23 cellular contexts compared by ENCODE assay signal in the genomic region with DNA sequence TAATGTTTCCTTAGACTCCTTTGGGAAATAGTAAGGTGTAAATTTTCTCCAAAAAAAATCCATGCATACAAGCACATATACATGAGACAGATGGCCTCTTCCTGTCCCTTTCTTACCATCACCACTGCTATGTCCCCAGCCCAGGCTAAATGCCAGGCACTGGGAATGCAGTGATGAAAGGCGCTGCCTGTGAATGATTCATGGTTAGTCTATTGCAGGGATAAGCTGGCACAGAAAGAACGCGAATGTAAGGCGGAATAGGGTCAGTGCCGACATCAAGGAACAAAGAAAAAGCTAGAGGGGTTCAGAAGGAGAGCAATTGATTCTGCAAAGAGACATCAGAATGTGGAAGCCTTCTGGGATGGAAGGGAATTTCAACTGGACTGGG. TPM values are rescaled to one million over a fixed set of nuclear protein-coding genes. Genes with fewer than 3 reads are reported as not detected.
DNase-seq lines count a peak whose midpoint lies in the region; ATAC-seq and TF ChIP-seq lines count a peak whose summit lies in the region.
"Had no signal": no experiment of that assay in that cellular context is flagged by ENCODE, and none has a peak within 500 bp of the region (broad histone marks: within the 10 kb centered on the region; RNA-seq: fewer than 3 reads in every experiment).

No MANE protein-coding gene starts in this region.

- TF ChIP-seq CTCF in Panc1 (IDR thresholded peaks at IDR 0.05) = no peak
- no peak for TF ChIP-seq CTCF in retinal pigment epithelial cell (conservative IDR thresholded peaks at IDR 0.05; ENCODE audit: low read depth, low read length)

- H3K27ac ChIP-seq in Panc1 (ENCODE audit: low read length) = no peak overlapping the region
- H3K27ac ChIP-seq: dorsolateral prefrontal cortex, hepatocyte, ovary had no signal

- peaks cover 62% of the 10 kb centered on the region for H3K27me3 Mint-ChIP-seq in activated T-cell treated with anti-CD3 and anti-CD28 coated beads, Interleukin-2, amount 50 U/mL, for 72 hours (ENCODE audit: low read depth)

- H3K4me1 Mint-ChIP-seq in activated T-cell treated with anti-CD3 and anti-CD28 coated beads, Interleukin-2, amount 50 U/mL, for 72 hours (ENCODE audit: low read depth) = peaks cover 12% of the 10 kb centered on the region

- ATAC-seq in Panc1 (peak; percentile 68; the same call in 1 of the 2 replicates), GM19397 (IDR thresholded peaks at IDR 0.05; ENCODE audit: unreplicated experiment) (no peak)
- ATAC-seq in activated T-cell treated with anti-CD3 and anti-CD28 coated beads, Interleukin-2, amount 50 U/mL, for 72 hours (replicated peaks in 1 of 2) = no peak
- ATAC-seq: activated CD8-positive, alpha-beta T cell treated with anti-CD3 and anti-CD28 coated beads, Interleukin-2, amount 10 ng/mL, durations not matched to agents 7 days and 5 days had no signal

- intact Hi-C loops in Panc1 (cut with micrococcal nuclease; ENCODE audit: unreplicated experiment) = no loop called here

- H3K4me1 ChIP-seq in Panc1 (ENCODE audit: control insufficient read depth, insufficient read depth, low read length) = no peaks in the 10 kb centered on the region
- H3K4me1 ChIP-seq: BE2C had no signal

- H3K9me3 ChIP-seq in Panc1 (ENCODE audit: control insufficient read depth, insufficient read depth, low read depth, low read length) = no peaks in the 10 kb centered on the region
- H3K9me3 ChIP-seq: BE2C, ovary had no signal

- in situ Hi-C loops in G401 (cut with HindIII; ENCODE audit: low sequenced_read_pairs) (no loop called here), Panc1 (cut with HindIII; ENCODE audit: low pct_unique_long_range_greater_than_20kb, low sequenced_read_pairs) (no loop called here)

- CTCF ChIA-PET in Panc1 (lab: Charles Lee) = no interaction called here

- peaks cover 3% of the 10 kb centered on the region; the same call in 1 of the 2 replicates for H3K27me3 ChIP-seq in Panc1 (ENCODE audit: control insufficient read depth, insufficient read depth, low read length)
- H3K27me3 ChIP-seq: dorsolateral prefrontal cortex, ovary had no signal

- DNase-seq in G401 (ENCODE audit: low spot score) (peak; percentile 65), Panc1 (ENCODE audit: low read depth, low spot score) (no peak), fibroblast of gingiva (ENCODE audit: low read depth) (peak; percentile 22), retinal pigment epithelial cell (ENCODE audit: low read depth) (peak; percentile 16), NCI-H526 treated with DMSO at 0.1 percent for 48 hours (lab: John Stamatoyannopoulos, UW) (no peak)
- no peak for DNase-seq in activated T-cell treated with anti-CD3 and anti-CD28 coated beads, Interleukin-2, amount 50 U/mL, for 72 hours
- DNase-seq: activated CD8-positive, alpha-beta T cell treated with anti-CD3 and anti-CD28 coated beads, Interleukin-2, amount 10 ng/mL, durations not matched to agents 7 days and 5 days; activated T-cell treated with anti-CD3 and anti-CD28 coated beads, Interleukin-2, amount 50 U/mL, for 48 hours; BE2C; Karpas-422; NCI-H1417; NCI-H345; ovary; SHP77; stimulated activated CD4-positive, alpha-beta T cell treated with anti-CD3 and anti-CD28 coated beads, Interleukin-4, amount 100 ng/mL, for 4 hours; stimulated activated CD8-positive, alpha-beta memory T cell treated with anti-CD3 and anti-CD28 coated beads, Interleukin-4, amount 100 ng/mL, for 48 hours had no signal

- POLR2A ChIA-PET in Panc1 (lab: Charles Lee) = no interaction called here

- no peak overlapping the region for H3K27ac Mint-ChIP-seq in activated T-cell treated with anti-CD3 and anti-CD28 coated beads, Interleukin-2, amount 50 U/mL, for 72 hours
- H3K27ac Mint-ChIP-seq: activated CD8-positive, alpha-beta T cell treated with anti-CD3 and anti-CD28 coated beads, Interleukin-2, amount 10 ng/mL, durations not matched to agents 7 days and 5 days; activated naive CD8-positive, alpha-beta T cell; T-helper 1 cell treated with Interleukin-12 subunit alpha and Interleukin-12 subunit beta and Interleukin-4 antibody, amounts not matched to agents 30 μg/mL and 1 μg/mL, for 36 hours had no signal

- H3K36me3 ChIP-seq in Panc1 (ENCODE audit: control insufficient read depth, insufficient read depth, low read length) = no peaks in the 10 kb centered on the region
- H3K36me3 ChIP-seq: BE2C, ovary had no signal

- no peaks in the 10 kb centered on the region for H3K36me3 Mint-ChIP-seq in activated T-cell treated with anti-CD3 and anti-CD28 coated beads, Interleukin-2, amount 50 U/mL, for 72 hours (ENCODE audit: insufficient read depth in 2 of 2)
- H3K36me3 Mint-ChIP-seq: activated naive CD8-positive, alpha-beta T cell had no signal

- no TSS peak for BruUV-seq in Panc1 (replicated peaks; lab: Mats Ljungman, UMichigan)

- no peak overlapping the region for H3K4me3 ChIP-seq in Panc1 (ENCODE audit: low read depth in 2 of 2, low read length in 2 of 2)
- H3K4me3 ChIP-seq in retinal pigment epithelial cell (ENCODE audit: low read length) = no peak overlapping the region
- H3K4me3 ChIP-seq: dorsolateral prefrontal cortex, hepatocyte, ovary, skin epidermis had no signal

- H3K4me3 Mint-ChIP-seq in activated T-cell treated with anti-CD3 and anti-CD28 coated beads, Interleukin-2, amount 50 U/mL, for 72 hours = peak overlapping the region in 1 of 2 donors; percentile 12
- H3K4me3 Mint-ChIP-seq: activated CD8-positive, alpha-beta T cell treated with anti-CD3 and anti-CD28 coated beads, Interleukin-2, amount 10 ng/mL, durations not matched to agents 7 days and 5 days; activated naive CD8-positive, alpha-beta T cell; T-helper 1 cell treated with Interleukin-12 subunit alpha and Interleukin-12 subunit beta and Interleukin-4 antibody, amounts not matched to agents 30 μg/mL and 1 μg/mL, for 36 hours had no signal

- H3K9me3 Mint-ChIP-seq in activated T-cell treated with anti-CD3 and anti-CD28 coated beads, Interleukin-2, amount 50 U/mL, for 72 hours = no peaks in the 10 kb centered on the region
- H3K9me3 Mint-ChIP-seq: T-helper 1 cell treated with Interleukin-12 subunit alpha and Interleukin-12 subunit beta and Interleukin-4 antibody, amounts not matched to agents 30 μg/mL and 1 μg/mL, for 36 hours had no signal

RNA-seq across cellular contexts. Expression of gene CFAP161, which starts 36.2 kb away (rescaled TPM):
- not detected in 2 replicates for total RNA-seq in G401 (2014; rRNA removed; shearing (Covaris generic))
- total RNA-seq in Panc1 (2021; ENCODE audit: unreplicated experiment) = 2.7 TPM
- polyA plus RNA-seq in Panc1 (2012; ENCODE audit: insufficient read length) = 0.13 TPM
- under 1 TPM in 1 of 2 donors, not detected in 1; 0.48 TPM for total RNA-seq in activated T-cell treated with anti-CD3 and anti-CD28 coated beads, Interleukin-2, amount 50 U/mL, for 72 hours
- total RNA-seq: activated CD8-positive, alpha-beta T cell treated with anti-CD3 and anti-CD28 coated beads, Interleukin-2, amount 10 ng/mL, durations not matched to agents 7 days and 5 days; hepatocyte; kidney epithelial cell had no signal

Comparison
In these comparisons a context has a peak if more than half of its experiments do, and no peak if none do; other contexts are left out.
1. DNase-seq: peak in G401 (single experiment), fibroblast of gingiva (single experiment) and retinal pigment epithelial cell (single experiment); none in Panc1 (single experiment), activated T-cell treated with anti-CD3 and anti-CD28 coated beads, Interleukin-2, amount 50 U/mL, for 72 hours (0 of 2) and NCI-H526 treated with DMSO at 0.1 percent for 48 hours (single experiment).